24 cellular contexts compared by ENCODE assay signal in the genomic region with DNA sequence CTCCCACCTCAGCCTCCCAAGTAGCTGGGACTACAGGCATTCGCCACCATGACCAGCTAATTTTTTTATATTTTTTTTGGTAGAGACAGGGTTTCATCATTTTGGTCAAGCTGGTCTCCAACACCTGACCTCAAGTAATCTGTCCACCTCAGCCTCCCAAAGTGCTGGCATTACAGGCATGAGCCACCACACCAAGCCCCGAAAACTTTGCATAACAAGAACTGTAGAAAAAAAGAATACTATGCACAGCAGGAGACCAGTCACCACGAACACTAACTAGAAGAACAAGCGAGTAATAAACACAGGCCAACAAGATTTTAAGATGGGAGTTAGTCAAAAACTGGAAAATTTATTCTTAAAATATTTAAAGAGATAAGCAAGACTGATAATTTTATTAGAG.
DNase-seq lines count a peak whose midpoint lies in the region; ATAC-seq, FAIRE-seq and TF ChIP-seq lines count a peak whose summit lies in the region.
"Had no signal": no experiment of that assay in that cellular context is flagged by ENCODE, and none has a peak within 500 bp of the region (broad histone marks: within the 10 kb centered on the region; RNA-seq: fewer than 3 reads in every experiment).

No MANE protein-coding gene starts in this region.

- H3K4ac ChIP-seq in H1 (replicated peaks; ENCODE audit: insufficient read length, low read depth, low read length), result no peak overlapping the region

- H3K36me3 Mint-ChIP-seq in GM23338 (ENCODE audit: low read depth), result no peaks in the 10 kb centered on the region
- H3K36me3 Mint-ChIP-seq in activated CD4-positive, alpha-beta memory T cell treated with anti-CD3 and anti-CD28 coated beads, Interleukin-2, amount 10 ng/mL, durations not matched to agents 7 days and 5 days (ENCODE audit: low read depth), result no peaks in the 10 kb centered on the region
- H3K36me3 Mint-ChIP-seq: CD14-positive monocyte; CD8-positive, alpha-beta memory T cell had no signal

- no peaks in the 10 kb centered on the region for H4K20me1 ChIP-seq in GM23338 (replicated peaks; ENCODE audit: insufficient read depth)
- peaks cover 0 to 1% of the 10 kb centered on the region in 2 experiments for H4K20me1 ChIP-seq in H1 (replicated peaks in 1 of 2; ENCODE audit: control insufficient read depth in 1 of 2, insufficient read depth in 2 of 2, low read length in 2 of 2)
- H4K20me1 ChIP-seq: BLaER1 treated with 17β-estradiol and CSF1 and Interleukin-3, amounts not matched to agents 10 nM and 100 nM had no signal

- H4K91ac ChIP-seq in H1 (replicated peaks; ENCODE audit: insufficient read length, low read length), result no peak overlapping the region

- peak overlapping the region; percentile 21; the same call in 1 of the 2 replicates for H3K4me2 ChIP-seq in GM23338
- H3K4me2 ChIP-seq in H1 (ENCODE audit: insufficient read depth in 1 of 2, low read depth in 2 of 2, low read length in 2 of 2), result no peak overlapping the region; a peak in 1 of 4 replicates
- H3K4me2 ChIP-seq: A549; BLaER1 treated with 17β-estradiol and CSF1 and Interleukin-3, amounts not matched to agents 10 nM and 100 nM had no signal

- no peaks in the 10 kb centered on the region for H3K9me3 ChIP-seq in NT2/D1 (ENCODE audit: insufficient read depth, low read length)
- H3K9me3 ChIP-seq in H1 (ENCODE audit: insufficient read depth in 2 of 2, low read depth in 1 of 2, low read length in 1 of 2), result no peaks in the 10 kb centered on the region
- no peaks in the 10 kb centered on the region for H3K9me3 ChIP-seq in effector memory CD4-positive, alpha-beta T cell (ENCODE audit: control insufficient read depth, low read length)
- H3K9me3 ChIP-seq: A549; BE2C; BLaER1 treated with 17β-estradiol and CSF1 and Interleukin-3, amounts not matched to agents 10 nM and 100 nM; HAP-1 had no signal

- peaks cover 9% of the 10 kb centered on the region; the same call in 2 of the 3 replicates for H3K4me1 Mint-ChIP-seq in GM23338
- no peaks in the 10 kb centered on the region for H3K4me1 Mint-ChIP-seq in activated CD4-positive, alpha-beta memory T cell treated with anti-CD3 and anti-CD28 coated beads, Interleukin-2, amount 10 ng/mL, durations not matched to agents 7 days and 5 days
- H3K4me1 Mint-ChIP-seq: CD14-positive monocyte; CD8-positive, alpha-beta memory T cell had no signal

- no peak overlapping the region for H2BK5ac ChIP-seq in H1 (ENCODE audit: low read depth, low read length)

- no peak overlapping the region for H3K56ac ChIP-seq in H1 (replicated peaks; ENCODE audit: insufficient read length, low read depth, low read length)

- no peak for TF ChIP-seq RAD21 in H1 (IDR thresholded peaks at IDR 0.05 in 1 of 2, conservative IDR thresholded peaks at IDR 0.05 in 1 of 2; ENCODE audit: low read depth in 2 of 2, low read length in 2 of 2)

- no peak overlapping the region for H2AK5ac ChIP-seq in H1 (ENCODE audit: low read depth, low read length)

- H2BK120ac ChIP-seq in H1 (replicated peaks; ENCODE audit: low read depth, low read length), result no peak overlapping the region

- no peak overlapping the region for H3K14ac ChIP-seq in H1 (ENCODE audit: insufficient read length)

- CTCF ChIA-PET in H1 (lab: Charles Lee; ENCODE audit: partially characterized antibody), result no interaction called here
- CTCF ChIA-PET in activated CD4-positive, alpha-beta memory T cell treated with anti-CD3 and anti-CD28 coated beads, Interleukin-2, amount 10 ng/mL, durations not matched to agents 7 days and 5 days (lab: Charles Lee), result no interaction called here

- no peaks in the 10 kb centered on the region for H3K9me3 Mint-ChIP-seq in GM23338
- no peaks in the 10 kb centered on the region for H3K9me3 Mint-ChIP-seq in activated CD4-positive, alpha-beta memory T cell treated with anti-CD3 and anti-CD28 coated beads, Interleukin-2, amount 10 ng/mL, durations not matched to agents 7 days and 5 days
- H3K9me3 Mint-ChIP-seq: CD4-positive, alpha-beta T cell; CD8-positive, alpha-beta memory T cell; HFFc6 had no signal

- POLR2A ChIA-PET in H1 (lab: Charles Lee; ENCODE audit: partially characterized antibody), result no interaction called here
- POLR2A ChIA-PET in activated CD4-positive, alpha-beta memory T cell treated with anti-CD3 and anti-CD28 coated beads, Interleukin-2, amount 10 ng/mL, durations not matched to agents 7 days and 5 days (lab: Charles Lee), result no interaction called here

- H3K9ac ChIP-seq in NT2/D1 (ENCODE audit: insufficient read length, low read depth), result no peak overlapping the region
- H3K9ac ChIP-seq in H1 (replicated peaks in 1 of 4; ENCODE audit: extremely low read depth in 1 of 4, low read depth in 3 of 4, low read length in 3 of 4), result no peak overlapping the region
- H3K9ac ChIP-seq: BLaER1 treated with 17β-estradiol and CSF1 and Interleukin-3, amounts not matched to agents 10 nM and 100 nM had no signal

- no peak overlapping the region for H2BK15ac ChIP-seq in H1 (ENCODE audit: low read length)

- H3K27ac ChIP-seq in GM23338 (ENCODE audit: low read depth) (no peak overlapping the region), H1 (ENCODE audit: low read depth, low read length) (no peak overlapping the region)
- H3K27ac ChIP-seq in effector memory CD4-positive, alpha-beta T cell (ENCODE audit: insufficient read depth, low read length, poor library complexity, severe bottlenecking), result no peak overlapping the region
- H3K27ac ChIP-seq: A549; BLaER1 treated with 17β-estradiol and CSF1 and Interleukin-3, amounts not matched to agents 10 nM and 100 nM had no signal

- no peak for FAIRE-seq in H1 (lab: Jason Lieb, UNC)
- FAIRE-seq: A549, D721Med, GM12878, GM19239 had no signal

- no peak overlapping the region for H2BK20ac ChIP-seq in H1 (ENCODE audit: low read length)

- H3K9me2 ChIP-seq in GM23338 (ENCODE audit: insufficient read depth), result no peaks in the 10 kb centered on the region

- H3K27me3 ChIP-seq in GM23338 (ENCODE audit: insufficient read depth) (no peaks in the 10 kb centered on the region), NT2/D1 (ENCODE audit: insufficient read depth, insufficient read length) (no peaks in the 10 kb centered on the region), H1 (replicated peaks in 1 of 4; ENCODE audit: control insufficient read depth in 3 of 4, extremely low read depth in 1 of 4, insufficient read depth in 3 of 4, low read length in 3 of 4) (no peaks in the 10 kb centered on the region)
- H3K27me3 ChIP-seq in effector memory CD4-positive, alpha-beta T cell (replicated peaks; ENCODE audit: control insufficient read depth, insufficient read depth, low read length, poor library complexity, severe bottlenecking), result no peaks in the 10 kb centered on the region
- H3K27me3 ChIP-seq: BE2C; BLaER1 treated with 17β-estradiol and CSF1 and Interleukin-3, amounts not matched to agents 10 nM and 100 nM had no signal

- H3K18ac ChIP-seq in H1 (ENCODE audit: extremely low read depth, low read length), result no peak overlapping the region

- H4K8ac ChIP-seq in H1 (ENCODE audit: extremely low read depth, insufficient read depth, low read length), result no peak overlapping the region

- H4K5ac ChIP-seq in H1 (ENCODE audit: insufficient read length, low read depth, low read length), result no peak overlapping the region

- H3K27me3 Mint-ChIP-seq in GM23338 (ENCODE audit: insufficient read depth, low read depth, poor library complexity), result no peaks in the 10 kb centered on the region
- H3K27me3 Mint-ChIP-seq in activated CD4-positive, alpha-beta memory T cell treated with anti-CD3 and anti-CD28 coated beads, Interleukin-2, amount 10 ng/mL, durations not matched to agents 7 days and 5 days, result no peaks in the 10 kb centered on the region
- H3K27me3 Mint-ChIP-seq: CD4-positive, alpha-beta T cell had no signal

- no peaks in the 10 kb centered on the region for H3K79me2 ChIP-seq in GM23338 (replicated peaks; ENCODE audit: insufficient read depth)
- no peaks in the 10 kb centered on the region for H3K79me2 ChIP-seq in H1 (ENCODE audit: control insufficient read depth in 1 of 2, insufficient read depth in 2 of 2, low read length in 2 of 2)

- H3K79me1 ChIP-seq in H1 (ENCODE audit: low read depth, low read length), result no peaks in the 10 kb centered on the region

- H3K36me3 ChIP-seq in GM23338 (ENCODE audit: insufficient read depth), result no peaks in the 10 kb centered on the region
- no peaks in the 10 kb centered on the region for H3K36me3 ChIP-seq in NT2/D1 (ENCODE audit: insufficient read depth, insufficient read length, low read length)
- no peaks in the 10 kb centered on the region for H3K36me3 ChIP-seq in H1 (ENCODE audit: control insufficient read depth in 2 of 4, insufficient read depth in 4 of 4, low read length in 3 of 4)
- H3K36me3 ChIP-seq in effector memory CD4-positive, alpha-beta T cell (ENCODE audit: control insufficient read depth, insufficient read depth, low read length), result no peaks in the 10 kb centered on the region
- H3K36me3 ChIP-seq: BE2C; BLaER1 treated with 17β-estradiol and CSF1 and Interleukin-3, amounts not matched to agents 10 nM and 100 nM; HAP-1 had no signal

- H3F3A ChIP-seq in GM23338 (replicated peaks; ENCODE audit: low read depth), result no peaks in the 10 kb centered on the region

- TF ChIP-seq CTCF in GM23338 (conservative IDR thresholded peaks at IDR 0.05; ENCODE audit: low read depth in 2 of 2), result no peak
- TF ChIP-seq CTCF in H1 (IDR thresholded peaks at IDR 0.05; ENCODE audit: control extremely low read depth in 1 of 3, insufficient read depth in 1 of 3, low read depth in 1 of 3, low read length in 3 of 3), result no peak

- H3K4me3 Mint-ChIP-seq in GM23338, result peak overlapping the region; percentile 13; the same call in 1 of the 3 replicates
- no peak overlapping the region for H3K4me3 Mint-ChIP-seq in activated CD4-positive, alpha-beta memory T cell treated with anti-CD3 and anti-CD28 coated beads, Interleukin-2, amount 10 ng/mL, durations not matched to agents 7 days and 5 days
- H3K4me3 Mint-ChIP-seq: CD14-positive monocyte; CD4-positive, alpha-beta T cell; CD8-positive, alpha-beta memory T cell; HFFc6 had no signal

- H2AFZ ChIP-seq in GM23338, result no peak overlapping the region
- no peak overlapping the region for H2AFZ ChIP-seq in H1 (ENCODE audit: low read length)

- no peak for TF ChIP-seq EP300 in H1 (IDR thresholded peaks at IDR 0.05; ENCODE audit: borderline replicate concordance in 1 of 2, low read depth in 2 of 2, low read length in 2 of 2)

- no peaks in the 10 kb centered on the region; the same call in 1 of the 2 replicates for H3K23me2 ChIP-seq in H1 (ENCODE audit: low read depth, low read length)

- ATAC-seq in GM23338, result no peak
- ATAC-seq: A549, GM12878 had no signal

- 63% methylated on average over 4 of the region's 4 CpGs; no CpG with 5 or more reads in 1 of the 2 experiments for WGBS in H1 (ENCODE audit: extremely low coverage in 1 of 2, insufficient coverage in 1 of 2, insufficient read length in 1 of 2, insufficient replicate concordance in 2 of 2, low coverage in 1 of 2, low lambda C conversion rate in 2 of 2, missing lambda C conversion rate in 1 of 2), 2 experiments

- H3K27ac Mint-ChIP-seq in GM23338, result no peak overlapping the region
- H3K27ac Mint-ChIP-seq in activated CD4-positive, alpha-beta memory T cell treated with anti-CD3 and anti-CD28 coated beads, Interleukin-2, amount 10 ng/mL, durations not matched to agents 7 days and 5 days, result no peak overlapping the region
- H3K27ac Mint-ChIP-seq: CD14-positive monocyte; CD4-positive, alpha-beta T cell; CD8-positive, alpha-beta memory T cell; HFFc6 had no signal

- DNase-seq in GM23338 (ENCODE audit: low spot score) (peak; percentile 55), NT2/D1 (ENCODE audit: low read depth, low spot score) (peak; percentile 16), H1 (ENCODE audit: low read depth in 1 of 2, low spot score in 2 of 2) (peak in 1 of 2 experiments; percentile 1), iPS DF 4.7 (ENCODE audit: extremely low read depth, low spot score) (peak; percentile 25), GDM1 (lab: John Stamatoyannopoulos, UW) (no peak), DMS 273 treated with DMSO at 0.1 percent for 48 hours (lab: John Stamatoyannopoulos, UW) (no peak)
- no peak for DNase-seq in activated CD4-positive, alpha-beta memory T cell treated with anti-CD3 and anti-CD28 coated beads, Interleukin-2, amount 10 ng/mL, durations not matched to agents 7 days and 5 days
- DNase-seq in effector memory CD4-positive, alpha-beta T cell, result no peak
- DNase-seq: 8988T; ACHN; AML-193; BE2C; CD4-positive, alpha-beta T cell; CD8-positive, alpha-beta memory T cell; DMS53; DMS79 treated with DMSO at 0.1 percent for 48 hours; HFFc6 had no signal

- H3K4me3 ChIP-seq in GM23338, result no peak overlapping the region
- H3K4me3 ChIP-seq in NT2/D1 (ENCODE audit: insufficient read length, low read depth), result no peak overlapping the region
- H3K4me3 ChIP-seq in H1 (ENCODE audit: extremely low read depth in 1 of 4, insufficient read depth in 2 of 4, low read depth in 3 of 4, low read length in 4 of 4), result no peak overlapping the region
- H3K4me3 ChIP-seq in effector memory CD4-positive, alpha-beta T cell (ENCODE audit: insufficient read depth, low read depth, low read length, poor library complexity, severe bottlenecking), result no peak overlapping the region
- H3K4me3 ChIP-seq: A549; BLaER1 treated with 17β-estradiol and CSF1 and Interleukin-3, amounts not matched to agents 10 nM and 100 nM; GM12878; HAP-1 had no signal

- no peak overlapping the region for H2BK12ac ChIP-seq in H1 (ENCODE audit: low read depth, low read length)

- no peak overlapping the region for H3K23ac ChIP-seq in H1 (ENCODE audit: insufficient read length)

- no peak for TF ChIP-seq POLR2A in H1 (IDR thresholded peaks at IDR 0.05; ENCODE audit: control extremely low read depth in 1 of 2, low read depth in 2 of 2, low read length in 2 of 2)

- H3K4me1 ChIP-seq in GM23338 (ENCODE audit: insufficient read depth) (peaks cover 9% of the 10 kb centered on the region), NT2/D1 (ENCODE audit: insufficient read depth, insufficient read length) (no peaks in the 10 kb centered on the region), H1 (replicated peaks in 1 of 4; ENCODE audit: control insufficient read depth in 3 of 4, insufficient read depth in 4 of 4, low read length in 3 of 4) (no peaks in the 10 kb centered on the region)
- H3K4me1 ChIP-seq in effector memory CD4-positive, alpha-beta T cell (ENCODE audit: control insufficient read depth, insufficient read depth, low read length, poor library complexity, severe bottlenecking), result no peaks in the 10 kb centered on the region
- H3K4me1 ChIP-seq: A549; BE2C; BLaER1 treated with 17β-estradiol and CSF1 and Interleukin-3, amounts not matched to agents 10 nM and 100 nM; HAP-1 had no signal

Comparison
In these comparisons a context has a peak if more than half of its experiments do, and no peak if none do; other contexts are left out.
1. DNase-seq: peak in GM23338 (single experiment), NT2/D1 (single experiment) and iPS DF 4.7 (single experiment); none in activated CD4-positive, alpha-beta memory T cell treated with anti-CD3 and anti-CD28 coated beads, Interleukin-2, amount 10 ng/mL, durations not matched to agents 7 days and 5 days (single experiment), GDM1 (single experiment), DMS 273 treated with DMSO at 0.1 percent for 48 hours (single experiment) and effector memory CD4-positive, alpha-beta T cell (0 of 3).